1 cellular context compared by ENCODE assay signal in the genomic region with DNA sequence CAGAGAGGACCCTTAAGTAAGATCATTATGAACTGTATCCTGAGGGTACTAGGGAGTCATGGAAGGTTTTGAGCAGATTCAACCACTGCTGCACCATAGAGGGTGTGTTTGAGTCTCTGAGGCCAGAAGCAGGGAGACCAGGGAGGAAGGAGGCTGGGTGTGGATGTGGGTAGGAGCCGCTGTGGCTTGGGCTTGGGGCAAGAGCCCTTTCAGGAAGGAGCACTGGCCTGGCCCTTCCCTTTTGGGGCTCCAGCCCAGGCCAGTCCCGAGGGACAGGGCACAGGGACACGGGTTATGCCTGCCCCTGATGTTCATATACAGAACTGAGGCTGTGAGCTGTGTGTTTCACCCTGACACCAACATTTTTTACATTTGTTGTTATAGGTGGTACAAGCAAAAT.
TF ChIP-seq lines count a peak whose summit lies in the region.

No MANE protein-coding gene starts in this region.

TF ChIP-seq in SK-N-SH treated with all-trans-retinoic acid at 6 μM for 48 hours, 23 proteins besides CTCF, POLR2A, EP300 and RAD21 (continued from another document):
- TF ChIP-seq, protein P1, sequence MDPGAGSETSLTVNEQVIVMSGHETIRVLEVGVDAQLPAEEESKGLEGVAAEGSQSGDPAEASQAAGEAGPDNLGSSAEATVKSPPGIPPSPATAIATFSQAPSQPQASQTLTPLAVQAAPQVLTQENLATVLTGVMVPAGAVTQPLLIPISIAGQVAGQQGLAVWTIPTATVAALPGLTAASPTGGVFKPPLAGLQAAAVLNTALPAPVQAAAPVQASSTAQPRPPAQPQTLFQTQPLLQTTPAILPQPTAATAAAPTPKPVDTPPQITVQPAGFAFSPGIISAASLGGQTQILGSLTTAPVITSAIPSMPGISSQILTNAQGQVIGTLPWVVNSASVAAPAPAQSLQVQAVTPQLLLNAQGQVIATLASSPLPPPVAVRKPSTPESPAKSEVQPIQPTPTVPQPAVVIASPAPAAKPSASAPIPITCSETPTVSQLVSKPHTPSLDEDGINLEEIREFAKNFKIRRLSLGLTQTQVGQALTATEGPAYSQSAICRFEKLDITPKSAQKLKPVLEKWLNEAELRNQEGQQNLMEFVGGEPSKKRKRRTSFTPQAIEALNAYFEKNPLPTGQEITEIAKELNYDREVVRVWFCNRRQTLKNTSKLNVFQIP (CRISPR knock-in tag; IDR thresholded peaks at IDR 0.05; ENCODE audit: borderline replicate concordance, low read depth): no peak
- TF ChIP-seq, protein P2, sequence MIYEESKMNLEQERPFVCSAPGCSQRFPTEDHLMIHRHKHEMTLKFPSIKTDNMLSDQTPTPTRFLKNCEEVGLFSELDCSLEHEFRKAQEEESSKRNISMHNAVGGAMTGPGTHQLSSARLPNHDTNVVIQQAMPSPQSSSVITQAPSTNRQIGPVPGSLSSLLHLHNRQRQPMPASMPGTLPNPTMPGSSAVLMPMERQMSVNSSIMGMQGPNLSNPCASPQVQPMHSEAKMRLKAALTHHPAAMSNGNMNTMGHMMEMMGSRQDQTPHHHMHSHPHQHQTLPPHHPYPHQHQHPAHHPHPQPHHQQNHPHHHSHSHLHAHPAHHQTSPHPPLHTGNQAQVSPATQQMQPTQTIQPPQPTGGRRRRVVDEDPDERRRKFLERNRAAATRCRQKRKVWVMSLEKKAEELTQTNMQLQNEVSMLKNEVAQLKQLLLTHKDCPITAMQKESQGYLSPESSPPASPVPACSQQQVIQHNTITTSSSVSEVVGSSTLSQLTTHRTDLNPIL (CRISPR knock-in tag; IDR thresholded peaks at IDR 0.05; ENCODE audit: low read depth): no peak
- TF ChIP-seq RARB (CRISPR knock-in tag; IDR thresholded peaks at IDR 0.05) (no peak), BACH2 (CRISPR knock-in tag; IDR thresholded peaks at IDR 0.05; ENCODE audit: borderline replicate concordance) (no peak), TCF4 (CRISPR knock-in tag; IDR thresholded peaks at IDR 0.05; ENCODE audit: borderline replicate concordance) (no peak), GLIS3 (CRISPR knock-in tag; IDR thresholded peaks at IDR 0.05) (no peak), ZNF70 (CRISPR knock-in tag; IDR thresholded peaks at IDR 0.05) (no peak)
TF ChIP-seq in SK-N-SH treated with all-trans-retinoic acid at 6 μM for 48 hours: peak in this region for 0.
